Comparison of ENCODE assay signal across 8 cellular contexts in genomic region chr1:168084396-168085231, GRCh38. TPM values are rescaled to one million over a fixed set of nuclear protein-coding genes. Genes with fewer than 3 reads are reported as not detected.
DNase-seq lines count a peak whose midpoint lies in the region; ATAC-seq and TF ChIP-seq lines count a peak whose summit lies in the region.

No MANE protein-coding gene starts in this region.

- H4K20me1 ChIP-seq in OCI-LY7 (ENCODE audit: insufficient read depth, low read length) = no peaks in the 10 kb centered on the region

- H3K27ac ChIP-seq in OCI-LY7 (ENCODE audit: low read depth, low read length, poor library complexity, severe bottlenecking) (no peak overlapping the region), parathyroid adenoma (no peak overlapping the region), upper lobe of right lung (peak overlapping the region; percentile 38)

- no peaks in the 10 kb centered on the region for H3K36me3 Mint-ChIP-seq in activated T-cell treated with anti-CD3 and anti-CD28 coated beads, Interleukin-2, amount 50 U/mL, for 4 hours (ENCODE audit: insufficient read depth)

- H3K4me3 Mint-ChIP-seq in activated T-cell treated with anti-CD3 and anti-CD28 coated beads, Interleukin-2, amount 50 U/mL, for 4 hours = no peak overlapping the region

- no peaks in the 10 kb centered on the region for H3K79me2 ChIP-seq in OCI-LY7 (ENCODE audit: insufficient read depth, low read depth, low read length)
- no peaks in the 10 kb centered on the region for H3K79me2 ChIP-seq in parathyroid adenoma

- POLR2A ChIA-PET in OCI-LY7 (lab: Charles Lee) = no interaction called here

- H3K4me3 ChIP-seq in OCI-LY7 (ENCODE audit: low read depth, low read length, poor library complexity, severe bottlenecking) (no peak overlapping the region), parathyroid adenoma (ENCODE audit: low read depth, low read length) (no peak overlapping the region), upper lobe of right lung (no peak overlapping the region)

- peak; percentile 68 to 72 for ATAC-seq in activated T-cell treated with anti-CD3 and anti-CD28 coated beads, Interleukin-2, amount 50 U/mL, for 4 hours
- peak; percentile 74 for ATAC-seq in upper lobe of right lung

- H3K9me2 ChIP-seq in OCI-LY7 (ENCODE audit: insufficient read depth, low read length) = no peaks in the 10 kb centered on the region

- no peaks in the 10 kb centered on the region for H3K27me3 Mint-ChIP-seq in activated T-cell treated with anti-CD3 and anti-CD28 coated beads, Interleukin-2, amount 50 U/mL, for 4 hours (ENCODE audit: low read depth)

- BruUV-seq in OCI-LY7 (replicated peaks; lab: Mats Ljungman, UMichigan) = no TSS peak

- H3K9me3 ChIP-seq in OCI-LY7 (ENCODE audit: low read length) (no peaks in the 10 kb centered on the region), parathyroid adenoma (ENCODE audit: control insufficient read depth, low read length) (no peaks in the 10 kb centered on the region), upper lobe of right lung (no peaks in the 10 kb centered on the region)

- intact Hi-C loops in OCI-LY7 (cut with micrococcal nuclease; ENCODE audit: unreplicated experiment) (loop anchor here (5.0 to 10.0 kb wide), 3 partner anchors 182 to 367 kb away; no protein-coding TSS in a partner anchor), upper lobe of right lung (cut with DNase I) (no loop called here)

- H2AFZ ChIP-seq in OCI-LY7 (ENCODE audit: low read length) (no peak overlapping the region), parathyroid adenoma (no peak overlapping the region)

- no peaks in the 10 kb centered on the region for H3K4me1 ChIP-seq in OCI-LY7 (ENCODE audit: insufficient read depth, low read length, poor library complexity, severe bottlenecking)
- peaks cover 12% of the 10 kb centered on the region for H3K4me1 ChIP-seq in parathyroid adenoma
- H3K4me1 ChIP-seq in upper lobe of right lung = peaks cover 10% of the 10 kb centered on the region

- CTCF ChIA-PET in OCI-LY7 (lab: Charles Lee; ENCODE audit: unreplicated experiment) = no interaction called here

- peak; percentile 92 for TF ChIP-seq CTCF in OCI-LY7 (conservative IDR thresholded peaks at IDR 0.05; ENCODE audit: low read length)
- peak; percentile 64 for TF ChIP-seq CTCF in parathyroid adenoma (IDR thresholded peaks at IDR 0.05)
- TF ChIP-seq CTCF in upper lobe of right lung (IDR thresholded peaks at IDR 0.05) = peak; percentile 92

- H3K27me3 ChIP-seq in parathyroid adenoma (ENCODE audit: control insufficient read depth, insufficient read depth, low read length) = no peaks in the 10 kb centered on the region
- no peaks in the 10 kb centered on the region for H3K27me3 ChIP-seq in upper lobe of right lung

- H3K9ac ChIP-seq in parathyroid adenoma = no peak overlapping the region

- no peak overlapping the region for H3K4me2 ChIP-seq in OCI-LY7 (ENCODE audit: low read length)
- peak overlapping the region; percentile 10 for H3K4me2 ChIP-seq in parathyroid adenoma (ENCODE audit: low read length)

- H3K9me3 Mint-ChIP-seq in activated T-cell treated with anti-CD3 and anti-CD28 coated beads, Interleukin-2, amount 50 U/mL, for 4 hours = no peaks in the 10 kb centered on the region

- H3K4me1 Mint-ChIP-seq in activated T-cell treated with anti-CD3 and anti-CD28 coated beads, Interleukin-2, amount 50 U/mL, for 4 hours (ENCODE audit: low read depth) = no peaks in the 10 kb centered on the region

- DNase-seq in COLO668 (lab: John Stamatoyannopoulos, UW; ENCODE audit: unreplicated experiment) = peak; percentile 39
- DNase-seq in HCEC 1CT = peak; percentile 36
- peak; percentile 43 for DNase-seq in OCI-LY7 (ENCODE audit: low spot score)
- peak; percentile 60 for DNase-seq in activated T-cell treated with anti-CD3 and anti-CD28 coated beads, Interleukin-2, amount 50 U/mL, for 4 hours
- DNase-seq in fibroblast of peridontal ligament (ENCODE audit: extremely low read depth) = peak; percentile 37
- DNase-seq in upper lobe of right lung = peak; percentile 78
- DNase-seq in NCI-H146 treated with DMSO at 0.1 percent for 48 hours (lab: John Stamatoyannopoulos, UW; ENCODE audit: unreplicated experiment) = no peak

- H3K36me3 ChIP-seq in OCI-LY7 (ENCODE audit: insufficient read depth, low read length) (no peaks in the 10 kb centered on the region), parathyroid adenoma (ENCODE audit: control insufficient read depth, insufficient read depth, low read length) (no peaks in the 10 kb centered on the region), upper lobe of right lung (no peaks in the 10 kb centered on the region)

RNA-seq across cellular contexts. Expression of gene GPR161, which starts 52.1 kb away (rescaled TPM):
- not detected in 2 replicates for total RNA-seq in OCI-LY7 (2014; rRNA removed; shearing (Covaris generic))
- total RNA-seq in OCI-LY7 (2022) (0.15 TPM in 1 of 2 replicates, not detected in the other), upper lobe of right lung (14.5 TPM)
- under 1 TPM; 0.16 to 0.27 (median 0.20) TPM for total RNA-seq in activated T-cell treated with anti-CD3 and anti-CD28 coated beads, Interleukin-2, amount 50 U/mL, for 4 hours

Comparison
In these comparisons a context has a peak if more than half of its experiments do, and no peak if none do; other contexts are left out.
1. RNA of gene GPR161, which starts 52.1 kb away (total RNA-seq): 14.5 TPM in upper lobe of right lung (single experiment); 0.16 to 0.27 TPM in activated T-cell treated with anti-CD3 and anti-CD28 coated beads, Interleukin-2, amount 50 U/mL, for 4 hours and 0.15 TPM in OCI-LY7; every median in the first group is over 10 times any median in the second.
2. Peak in every context shown above with its lines, with median percentiles within 50 percentile points of each other: CTCF ChIP-seq.